Comparison of ENCODE assay signal across 8 cellular contexts in the genomic region with DNA sequence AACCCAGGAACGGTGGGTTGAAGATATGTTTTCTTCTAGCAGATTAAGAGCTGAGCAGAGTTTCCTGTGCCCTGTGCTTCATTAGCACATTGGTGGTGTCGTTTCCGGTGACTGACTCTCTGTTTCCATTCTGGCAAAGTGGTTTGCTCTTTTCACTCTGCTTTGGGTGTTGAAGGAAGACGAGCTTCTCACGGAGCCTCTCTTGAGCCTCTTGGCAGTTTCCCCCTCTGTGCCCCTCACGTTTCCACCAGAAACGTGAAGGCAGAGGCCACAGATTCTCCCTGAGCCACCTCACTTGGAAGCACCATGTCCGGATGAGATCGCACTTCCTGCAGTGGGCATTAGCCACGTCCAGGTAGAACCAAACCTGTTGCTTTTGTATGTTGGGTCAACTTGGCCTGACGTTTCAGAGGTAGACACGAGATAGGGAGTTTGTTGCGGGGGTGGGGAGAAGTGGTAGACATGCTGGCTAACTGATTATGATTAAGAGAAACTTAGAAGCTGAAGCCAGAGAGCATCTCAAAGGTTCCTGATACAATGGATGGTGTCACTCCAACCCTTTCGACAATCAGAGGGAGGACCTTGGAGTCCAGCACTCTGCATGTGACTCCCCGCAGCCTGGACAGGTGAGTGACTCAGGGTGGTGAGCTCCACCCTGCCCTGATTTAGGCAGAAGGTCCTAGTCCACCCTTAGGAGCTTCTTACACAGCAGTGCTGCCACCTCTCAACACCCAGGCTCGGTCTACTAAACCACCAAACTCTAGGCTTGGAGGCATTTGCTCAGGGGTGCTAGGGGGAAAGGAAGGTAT. TPM values are rescaled to one million over a fixed set of nuclear protein-coding genes. Genes with fewer than 3 reads are reported as not detected.
DNase-seq lines count a peak whose midpoint lies in the region; ATAC-seq and TF ChIP-seq lines count a peak whose summit lies in the region.

A gene with protein sequence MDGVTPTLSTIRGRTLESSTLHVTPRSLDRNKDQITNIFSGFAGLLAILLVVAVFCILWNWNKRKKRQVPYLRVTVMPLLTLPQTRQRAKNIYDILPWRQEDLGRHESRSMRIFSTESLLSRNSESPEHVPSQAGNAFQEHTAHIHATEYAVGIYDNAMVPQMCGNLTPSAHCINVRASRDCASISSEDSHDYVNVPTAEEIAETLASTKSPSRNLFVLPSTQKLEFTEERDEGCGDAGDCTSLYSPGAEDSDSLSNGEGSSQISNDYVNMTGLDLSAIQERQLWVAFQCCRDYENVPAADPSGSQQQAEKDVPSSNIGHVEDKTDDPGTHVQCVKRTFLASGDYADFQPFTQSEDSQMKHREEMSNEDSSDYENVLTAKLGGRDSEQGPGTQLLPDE (plus strand): TSS at position 155 of the 809 bp plus-strand sequence. CDS start 383 bp downstream, at position 538.

- no peak within 1 kb of the TSS for H3K23ac ChIP-seq in mesendoderm (ENCODE audit: low read length)

- no peaks in the 10 kb centered on the region for H3K9me3 ChIP-seq in left ventricle myocardium inferior (replicated peaks)

- H3K27me3 ChIP-seq in mesendoderm (ENCODE audit: insufficient read depth, low read length, poor library complexity) (no peaks in the 10 kb centered on the region), left ventricle myocardium inferior (ENCODE audit: low read depth) (no peaks in the 10 kb centered on the region)

- ATAC-seq in GM18870 (IDR thresholded peaks at IDR 0.05; ENCODE audit: unreplicated experiment) (peak; percentile 71), HG03354 (IDR thresholded peaks at IDR 0.05; ENCODE audit: poor library complexity, severe bottlenecking, unreplicated experiment) (peak; percentile 77)
- ATAC-seq in activated CD8-positive, alpha-beta T cell treated with anti-CD3 and anti-CD28 coated beads, Interleukin-2, amount 10 ng/mL, durations not matched to agents 7 days and 5 days, result peak; percentile 86

- no peak within 1 kb of the TSS for H3K9ac ChIP-seq in mesendoderm (ENCODE audit: low read length)

- POLR2A ChIA-PET in activated CD8-positive, alpha-beta T cell treated with anti-CD3 and anti-CD28 coated beads, Interleukin-2, amount 10 ng/mL, durations not matched to agents 7 days and 5 days (lab: Charles Lee), result interaction anchor here (0.7 to 3.2 kb wide), 39 partner anchors 9 to 478 kb away, joined by 3 to 27 read pairs (median 5); partner anchors contain the start of gene ATP2B4

- H4K5ac ChIP-seq in mesendoderm (ENCODE audit: low read length), result peak within 1 kb of the TSS; percentile 39

- no peak within 1 kb of the TSS for H2BK120ac ChIP-seq in mesendoderm (ENCODE audit: low read depth, low read length)

- H3K27ac ChIP-seq in mesendoderm (ENCODE audit: low read depth, low read length), result no peak within 1 kb of the TSS
- peak within 1 kb of the TSS; percentile 3 for H3K27ac ChIP-seq in urinary bladder (ENCODE audit: low read depth)
- no peak within 1 kb of the TSS for H3K27ac ChIP-seq in left ventricle myocardium inferior (replicated peaks)

- no peak within 1 kb of the TSS for H3K18ac ChIP-seq in mesendoderm (ENCODE audit: low read length)

- intact Hi-C loops in left ventricle myocardium inferior (cut with micrococcal nuclease), result no loop called here

- no peak within 1 kb of the TSS for H3K4me2 ChIP-seq in mesendoderm (ENCODE audit: low read length)

- H3K36me3 ChIP-seq in mesendoderm (ENCODE audit: control insufficient read depth, insufficient read depth, low read length), result no peaks in the 10 kb centered on the region
- no peaks in the 10 kb centered on the region for H3K36me3 ChIP-seq in urinary bladder (ENCODE audit: insufficient read depth)
- H3K36me3 ChIP-seq in left ventricle myocardium inferior, result no peaks in the 10 kb centered on the region

- H3K4me1 ChIP-seq in mesendoderm (ENCODE audit: control insufficient read depth, low read depth, low read length) (no peaks in the 10 kb centered on the region), urinary bladder (ENCODE audit: insufficient read depth) (no peaks in the 10 kb centered on the region), left ventricle myocardium inferior (peaks cover 4% of the 10 kb centered on the region)

- TF ChIP-seq CTCF in left ventricle myocardium inferior (IDR thresholded peaks at IDR 0.05; ENCODE audit: borderline replicate concordance), result no peak

- H3K27me3 Mint-ChIP-seq in activated CD8-positive, alpha-beta T cell treated with anti-CD3 and anti-CD28 coated beads, Interleukin-2, amount 10 ng/mL, durations not matched to agents 7 days and 5 days (ENCODE audit: low read depth), result no peaks in the 10 kb centered on the region

- no peak within 1 kb of the TSS for H3K4me3 ChIP-seq in mesendoderm (ENCODE audit: low read length)
- peak within 1 kb of the TSS; percentile 29 for H3K4me3 ChIP-seq in urinary bladder (ENCODE audit: low read depth, low read length)
- no peak within 1 kb of the TSS for H3K4me3 ChIP-seq in left ventricle myocardium inferior

- H3K79me1 ChIP-seq in mesendoderm (ENCODE audit: low read length), result no peaks in the 10 kb centered on the region

- no peaks in the 10 kb centered on the region for H3K9me3 Mint-ChIP-seq in activated CD8-positive, alpha-beta T cell treated with anti-CD3 and anti-CD28 coated beads, Interleukin-2, amount 10 ng/mL, durations not matched to agents 7 days and 5 days (ENCODE audit: insufficient read depth)

- H2AK5ac ChIP-seq in mesendoderm (ENCODE audit: low read length), result peak within 1 kb of the TSS; percentile 65

- WGBS in mesendoderm (ENCODE audit: extremely low coverage, insufficient coverage, low lambda C conversion rate), result no CpG with 5 or more reads among the region's 16 CpGs
- WGBS in urinary bladder, result 69% methylated on average over 16 of the region's 16 CpGs

- peak within 1 kb of the TSS; percentile 90 for H3K4me3 Mint-ChIP-seq in activated CD8-positive, alpha-beta T cell treated with anti-CD3 and anti-CD28 coated beads, Interleukin-2, amount 10 ng/mL, durations not matched to agents 7 days and 5 days

- peak within 1 kb of the TSS; percentile 56 for H3K56ac ChIP-seq in mesendoderm (ENCODE audit: low read length)

- DNase-seq in activated CD8-positive, alpha-beta T cell treated with anti-CD3 and anti-CD28 coated beads, Interleukin-2, amount 10 ng/mL, durations not matched to agents 7 days and 5 days, result peak; percentile 90
- DNase-seq in mesendoderm (no peak), GDM1 (lab: John Stamatoyannopoulos, UW) (no peak), left ventricle myocardium inferior (no peak), NCI-H2107 treated with DMSO at 0.1 percent for 48 hours (lab: John Stamatoyannopoulos, UW; ENCODE audit: unreplicated experiment) (no peak)

- CTCF ChIA-PET in activated CD8-positive, alpha-beta T cell treated with anti-CD3 and anti-CD28 coated beads, Interleukin-2, amount 10 ng/mL, durations not matched to agents 7 days and 5 days (lab: Charles Lee), result interaction anchor here (0.7 to 1.9 kb wide), 20 partner anchors 9 to 498 kb away, joined by 3 to 7 read pairs (median 3); partner anchors contain the start of gene ATP2B4

- H2BK5ac ChIP-seq in mesendoderm (ENCODE audit: low read length), result no peak within 1 kb of the TSS

- peaks cover 50% of the 10 kb centered on the region for H3K4me1 Mint-ChIP-seq in activated CD8-positive, alpha-beta T cell treated with anti-CD3 and anti-CD28 coated beads, Interleukin-2, amount 10 ng/mL, durations not matched to agents 7 days and 5 days (ENCODE audit: low read depth)

- no peak within 1 kb of the TSS for H2BK15ac ChIP-seq in mesendoderm (replicated peaks; ENCODE audit: low read depth)

- no peaks in the 10 kb centered on the region for H3K79me2 ChIP-seq in mesendoderm (ENCODE audit: control insufficient read depth, insufficient read depth, low read length)

- H3K27ac Mint-ChIP-seq in activated CD8-positive, alpha-beta T cell treated with anti-CD3 and anti-CD28 coated beads, Interleukin-2, amount 10 ng/mL, durations not matched to agents 7 days and 5 days, result peak within 1 kb of the TSS; percentile 99

- H4K8ac ChIP-seq in mesendoderm (ENCODE audit: low read depth, low read length), result no peak within 1 kb of the TSS

- H3K4ac ChIP-seq in mesendoderm (ENCODE audit: low read depth, low read length), result no peak within 1 kb of the TSS

- peaks cover 18% of the 10 kb centered on the region for H3K36me3 Mint-ChIP-seq in activated CD8-positive, alpha-beta T cell treated with anti-CD3 and anti-CD28 coated beads, Interleukin-2, amount 10 ng/mL, durations not matched to agents 7 days and 5 days (ENCODE audit: low read depth)

RNA-seq across cellular contexts. Expression of the gene that starts here (rescaled TPM):
- 10 to 100 TPM; 14.5 to 15.5 TPM for total RNA-seq in activated CD8-positive, alpha-beta T cell treated with anti-CD3 and anti-CD28 coated beads, Interleukin-2, amount 10 ng/mL, durations not matched to agents 7 days and 5 days
- polyA plus RNA-seq in mesendoderm (2013, experiment 1 of 2), result 0.01 TPM
- polyA plus RNA-seq in mesendoderm (2013, experiment 2 of 2), result 0.03 TPM
- total RNA-seq in urinary bladder, result 0.42 TPM
- 0.51 TPM for polyA plus RNA-seq in urinary bladder
- total RNA-seq in left ventricle myocardium inferior, result not detected

Comparison
In these comparisons a context has a peak if more than half of its experiments do, and no peak if none do; other contexts are left out.
1. RNA of the gene that starts here (total RNA-seq): 14.5 to 15.5 TPM in activated CD8-positive, alpha-beta T cell treated with anti-CD3 and anti-CD28 coated beads, Interleukin-2, amount 10 ng/mL, durations not matched to agents 7 days and 5 days; 0.42 TPM in urinary bladder (single experiment) and not detected in left ventricle myocardium inferior (single experiment); every median in the first group is over 10 times any median in the second.
2. Peak in every context shown above with its lines, with median percentiles within 50 percentile points of each other: ATAC-seq.